Comparison of ENCODE assay signal across 8 cellular contexts in the genomic region with DNA sequence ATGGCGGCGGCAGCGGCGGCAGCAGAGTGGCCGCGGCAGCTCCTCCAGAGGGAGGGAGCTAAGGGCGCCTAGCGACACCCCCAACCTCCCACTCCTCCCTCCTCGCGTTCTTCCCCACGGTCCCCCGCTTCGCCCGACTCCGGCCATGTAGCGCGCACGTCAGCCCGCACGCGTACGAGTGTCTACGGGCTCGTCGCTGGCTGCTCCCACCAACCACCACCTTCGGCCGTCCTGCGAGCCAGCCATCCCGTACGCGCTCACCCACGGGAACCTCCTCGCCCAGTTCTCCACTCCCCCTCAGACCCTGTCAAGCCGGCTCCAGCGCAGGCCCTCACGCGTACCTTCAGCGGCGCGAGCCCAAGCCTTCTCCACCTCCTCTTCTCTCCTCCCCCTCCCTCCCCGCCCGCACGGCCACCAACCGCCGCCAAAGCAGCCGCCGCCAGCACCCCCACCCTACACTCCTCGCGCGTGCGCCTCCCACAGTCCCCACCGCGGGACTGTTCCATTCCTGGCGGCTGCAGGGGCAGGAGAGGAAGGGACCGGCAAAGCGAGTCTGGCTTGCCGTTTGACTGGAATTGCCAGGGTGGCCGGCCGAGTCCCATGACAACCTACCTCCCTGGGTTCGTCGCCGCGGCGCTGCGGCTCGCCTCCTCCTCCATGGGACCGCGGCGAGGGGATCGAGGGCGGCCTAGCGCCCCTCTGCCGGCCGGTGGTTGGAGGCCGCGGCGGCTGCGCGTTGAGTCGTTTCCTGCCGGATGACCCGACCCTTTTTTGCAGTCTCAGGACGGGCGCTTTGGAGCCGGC. TPM values are rescaled to one million over a fixed set of nuclear protein-coding genes. Genes with fewer than 3 reads are reported as not detected.
A peak's percentile ranks its signal among the peaks of the same experiment; 100 is the strongest.
DNase-seq lines count a peak whose midpoint lies in the region; ATAC-seq, FAIRE-seq and TF ChIP-seq lines count a peak whose summit lies in the region.

Gene DAP3 (plus strand): TSS at position 774 of the 804 bp plus-strand sequence. CDS start 20,689 bp downstream, outside the sequence.
A gene with protein sequence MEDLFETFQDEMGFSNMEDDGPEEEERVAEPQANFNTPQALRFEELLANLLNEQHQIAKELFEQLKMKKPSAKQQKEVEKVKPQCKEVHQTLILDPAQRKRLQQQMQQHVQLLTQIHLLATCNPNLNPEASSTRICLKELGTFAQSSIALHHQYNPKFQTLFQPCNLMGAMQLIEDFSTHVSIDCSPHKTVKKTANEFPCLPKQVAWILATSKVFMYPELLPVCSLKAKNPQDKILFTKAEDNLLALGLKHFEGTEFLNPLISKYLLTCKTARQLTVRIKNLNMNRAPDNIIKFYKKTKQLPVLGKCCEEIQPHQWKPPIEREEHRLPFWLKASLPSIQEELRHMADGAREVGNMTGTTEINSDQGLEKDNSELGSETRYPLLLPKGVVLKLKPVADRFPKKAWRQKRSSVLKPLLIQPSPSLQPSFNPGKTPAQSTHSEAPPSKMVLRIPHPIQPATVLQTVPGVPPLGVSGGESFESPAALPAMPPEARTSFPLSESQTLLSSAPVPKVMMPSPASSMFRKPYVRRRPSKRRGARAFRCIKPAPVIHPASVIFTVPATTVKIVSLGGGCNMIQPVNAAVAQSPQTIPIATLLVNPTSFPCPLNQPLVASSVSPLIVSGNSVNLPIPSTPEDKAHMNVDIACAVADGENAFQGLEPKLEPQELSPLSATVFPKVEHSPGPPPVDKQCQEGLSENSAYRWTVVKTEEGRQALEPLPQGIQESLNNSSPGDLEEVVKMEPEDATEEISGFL (minus strand): TSS at position 457 of the 804 bp plus-strand sequence. CDS start 8,338 bp downstream, outside the sequence.

- peak within 1 kb of the TSS; percentile 93 for H3K4me3 ChIP-seq in OCI-LY7 (ENCODE audit: low read depth, low read length, poor library complexity, severe bottlenecking)

- peak; percentile 70 for ATAC-seq in GM21526 (IDR thresholded peaks at IDR 0.05; ENCODE audit: low FRiP score, unreplicated experiment)

- H3K36me3 Mint-ChIP-seq in endothelial cell (ENCODE audit: low read depth, unreplicated experiment): peaks cover 31% of the 10 kb centered on the region

- H3K4me1 Mint-ChIP-seq in endothelial cell (ENCODE audit: unreplicated experiment): peaks cover 29% of the 10 kb centered on the region

- TF ChIP-seq CTCF in D721Med (IDR thresholded peaks at IDR 0.05; ENCODE audit: insufficient read depth, missing control alignments): no peak
- no peak for TF ChIP-seq CTCF in OCI-LY7 (conservative IDR thresholded peaks at IDR 0.05; ENCODE audit: low read length)
- TF ChIP-seq CTCF in endothelial cell (IDR thresholded peaks at IDR 0.05; ENCODE audit: unreplicated experiment): no peak

- peaks cover 25% of the 10 kb centered on the region for H3K4me1 ChIP-seq in OCI-LY7 (ENCODE audit: insufficient read depth, low read length, poor library complexity, severe bottlenecking)

- H4K20me1 ChIP-seq in OCI-LY7 (ENCODE audit: insufficient read depth, low read length): no peaks in the 10 kb centered on the region

- peaks cover 19% of the 10 kb centered on the region for H3K9me3 ChIP-seq in OCI-LY7 (ENCODE audit: low read length)

- H3K79me2 ChIP-seq in OCI-LY7 (ENCODE audit: insufficient read depth, low read depth, low read length): peaks cover 90% of the 10 kb centered on the region

- CTCF ChIA-PET in OCI-LY7 (lab: Charles Lee; ENCODE audit: unreplicated experiment): no interaction called here

- H3K4me3 Mint-ChIP-seq in endothelial cell (ENCODE audit: unreplicated experiment): peak within 1 kb of the TSS; percentile 97

- H3K36me3 ChIP-seq in OCI-LY7 (ENCODE audit: insufficient read depth, low read length): peaks cover 63% of the 10 kb centered on the region

- no peak for FAIRE-seq in D721Med (lab: Jason Lieb, UNC)

- peak; percentile 98 for DNase-seq in D721Med (ENCODE audit: insufficient read length, low spot score)
- DNase-seq in HuH-7.5 (ENCODE audit: low spot score): peak; percentile 94
- DNase-seq in OCI-LY7 (ENCODE audit: low spot score): peak; percentile 93
- peak; percentile 91 for DNase-seq in activated CD8-positive, alpha-beta memory T cell treated with anti-CD3 and anti-CD28 coated beads, Interleukin-2, amount 50 U/mL, for 48 hours
- DNase-seq in endothelial cell (ENCODE audit: low spot score): peak; percentile 84
- peak; percentile 95 for DNase-seq in midbrain (lab: John Stamatoyannopoulos, UW)
- peak; percentile 81 to 84 for DNase-seq in stimulated activated CD8-positive, alpha-beta memory T cell treated with anti-CD3 and anti-CD28 coated beads, Interleukin-15, amount 100 ng/mL, for 4 hours (ENCODE audit: low read depth in 2 of 2)

- POLR2A ChIA-PET in OCI-LY7 (lab: Charles Lee): no interaction called here

- H3K27ac Mint-ChIP-seq in endothelial cell (ENCODE audit: unreplicated experiment): peak within 1 kb of the TSS; percentile 97

- H2AFZ ChIP-seq in OCI-LY7 (ENCODE audit: low read length): peak within 1 kb of the TSS; percentile 73; the same call in 1 of the 2 replicates

- intact Hi-C loops in OCI-LY7 (cut with micrococcal nuclease; ENCODE audit: unreplicated experiment): no loop called here

- H3K4me2 ChIP-seq in OCI-LY7 (ENCODE audit: low read length): peak within 1 kb of the TSS; percentile 73

- peak within 1 kb of the TSS; percentile 77 for H3K27ac ChIP-seq in OCI-LY7 (ENCODE audit: low read depth, low read length, poor library complexity, severe bottlenecking)

- H3K9me2 ChIP-seq in OCI-LY7 (ENCODE audit: insufficient read depth, low read length): no peaks in the 10 kb centered on the region

- BruUV-seq in OCI-LY7 (replicated peaks; lab: Mats Ljungman, UMichigan): no TSS peak

- no peaks in the 10 kb centered on the region for H3K9me3 Mint-ChIP-seq in endothelial cell (ENCODE audit: unreplicated experiment)

- peaks cover 8% of the 10 kb centered on the region for H3K27me3 Mint-ChIP-seq in endothelial cell (ENCODE audit: unreplicated experiment)

RNA-seq across cellular contexts. Expression of gene DAP3, which starts in this region (rescaled TPM):
- 110 and 114 TPM in 2 replicates for total RNA-seq in OCI-LY7 (2014; rRNA removed; shearing (Covaris generic))
- 178 and 187 TPM in 2 replicates for total RNA-seq in OCI-LY7 (2022)
- 120 TPM for total RNA-seq in endothelial cell (ENCODE audit: unreplicated experiment)

RNA-seq across cellular contexts. Expression of the second gene that starts in this region (rescaled TPM):
- total RNA-seq in OCI-LY7 (2014; rRNA removed; shearing (Covaris generic)): 83.0 and 84.6 TPM in 2 replicates
- 76.0 and 83.8 TPM in 2 replicates for total RNA-seq in OCI-LY7 (2022)
- 42.3 TPM for total RNA-seq in endothelial cell (ENCODE audit: unreplicated experiment)

Comparison
In these comparisons a context has a peak if more than half of its experiments do, and no peak if none do; other contexts are left out.
1. Peak in every context shown above with its lines: DNase-seq, ATAC-seq, H3K4me3 ChIP-seq and H3K27ac ChIP-seq.